ENCODE assay signal across 10 cellular contexts in genomic region chr15:68674975-68675374, GRCh38.
DNase-seq lines count a peak whose midpoint lies in the region; ATAC-seq and TF ChIP-seq lines count a peak whose summit lies in the region.
"Had no signal": no experiment of that assay in that cellular context is flagged by ENCODE, and none has a peak within 500 bp of the region (broad histone marks: within the 10 kb centered on the region; RNA-seq: fewer than 3 reads in every experiment).

No MANE protein-coding gene starts in this region.

- H3K9me3 ChIP-seq in lung (ENCODE audit: control insufficient read depth in 2 of 2, insufficient read depth in 1 of 2, low read length in 1 of 2) (no peaks in the 10 kb centered on the region), Peyer's patch (no peaks in the 10 kb centered on the region)
- H3K9me3 ChIP-seq: MG63 had no signal

- H3K4me3 Mint-ChIP-seq in brain = no peak overlapping the region

- H3K9me3 Mint-ChIP-seq in brain = peaks cover 0 to 9% (median 7%) of the 10 kb centered on the region in 5 experiments

- ATAC-seq in lung (ENCODE audit: insufficient read depth, low FRiP score) (peak; percentile 16), HG03565 (IDR thresholded peaks at IDR 0.05; ENCODE audit: unreplicated experiment) (no peak), GM21423 (IDR thresholded peaks at IDR 0.05; ENCODE audit: unreplicated experiment) (no peak)

- DNase-seq in EH (ENCODE audit: low read depth) (peak; percentile 18), NB4 (ENCODE audit: low read depth) (peak; percentile 89), lung (ENCODE audit: low spot score) (no peak), Peyer's patch (no peak)
- DNase-seq in effector CD8-positive, alpha-beta T cell (lab: John Stamatoyannopoulos, UW) = no peak
- DNase-seq: activated T-cell treated with anti-CD3 and anti-CD28 coated beads for 4 hours had no signal

- H3K36me3 Mint-ChIP-seq in brain = peaks cover 14% of the 10 kb centered on the region

- H3K27ac ChIP-seq in lung (ENCODE audit: low read depth in 1 of 2, low read length in 1 of 2) (no peak overlapping the region), Peyer's patch (no peak overlapping the region)

- peak overlapping the region; percentile 55 to 90 (median 83) for H3K27ac Mint-ChIP-seq in brain

- H3K36me3 ChIP-seq in lung (ENCODE audit: control insufficient read depth in 2 of 2, insufficient read depth in 2 of 2, low read length in 2 of 2) = no peaks in the 10 kb centered on the region
- H3K36me3 ChIP-seq in Peyer's patch = no peaks in the 10 kb centered on the region
- H3K36me3 ChIP-seq: MG63 had no signal

- H3K4me1 ChIP-seq in lung (ENCODE audit: control insufficient read depth in 2 of 2, insufficient read depth in 2 of 2, low read length in 2 of 2) = peaks cover 0 to 9% of the 10 kb centered on the region in 2 donors
- peaks cover 0 to 9% (median 0%) of the 10 kb centered on the region in 4 donors for H3K4me1 ChIP-seq in Peyer's patch

- no peak overlapping the region for H3K4me3 ChIP-seq in NB4 (ENCODE audit: low read depth, low read length)
- H3K4me3 ChIP-seq in lung = no peak overlapping the region
- no peak overlapping the region for H3K4me3 ChIP-seq in Peyer's patch
- H3K4me3 ChIP-seq: MG63 had no signal

- TF ChIP-seq CTCF in NB4 (IDR thresholded peaks at IDR 0.05; ENCODE audit: low read depth, low read length) (no peak), brain (conservative IDR thresholded peaks at IDR 0.05) (no peak), lung (IDR thresholded peaks at IDR 0.05; ENCODE audit: control extremely low read depth, extremely low read depth) (no peak), Peyer's patch (IDR thresholded peaks at IDR 0.05) (no peak)

- peaks cover 43% of the 10 kb centered on the region for H3K4me1 Mint-ChIP-seq in brain

- H3K27me3 ChIP-seq in lung (ENCODE audit: control insufficient read depth, insufficient read depth) (no peaks in the 10 kb centered on the region), Peyer's patch (no peaks in the 10 kb centered on the region)
- H3K27me3 ChIP-seq: MG63 had no signal

- TF ChIP-seq POLR2A in NB4 (IDR thresholded peaks at IDR 0.05; ENCODE audit: extremely low read depth, insufficient read length) (no peak), Peyer's patch (IDR thresholded peaks at IDR 0.05) (no peak)

- peaks cover 3% of the 10 kb centered on the region for H3K27me3 Mint-ChIP-seq in brain

- 10 to 28% methylated on average over 5 of the region's 5 CpGs for WGBS in lung, 2 donors

Comparison
In these comparisons a context has a peak if more than half of its experiments do, and no peak if none do; other contexts are left out.
1. DNase-seq: peak in EH (single experiment) and NB4 (single experiment); none in lung (single experiment), Peyer's patch (0 of 3) and effector CD8-positive, alpha-beta T cell (single experiment).